ENCODE assay signal across 26 cellular contexts in the genomic region with DNA sequence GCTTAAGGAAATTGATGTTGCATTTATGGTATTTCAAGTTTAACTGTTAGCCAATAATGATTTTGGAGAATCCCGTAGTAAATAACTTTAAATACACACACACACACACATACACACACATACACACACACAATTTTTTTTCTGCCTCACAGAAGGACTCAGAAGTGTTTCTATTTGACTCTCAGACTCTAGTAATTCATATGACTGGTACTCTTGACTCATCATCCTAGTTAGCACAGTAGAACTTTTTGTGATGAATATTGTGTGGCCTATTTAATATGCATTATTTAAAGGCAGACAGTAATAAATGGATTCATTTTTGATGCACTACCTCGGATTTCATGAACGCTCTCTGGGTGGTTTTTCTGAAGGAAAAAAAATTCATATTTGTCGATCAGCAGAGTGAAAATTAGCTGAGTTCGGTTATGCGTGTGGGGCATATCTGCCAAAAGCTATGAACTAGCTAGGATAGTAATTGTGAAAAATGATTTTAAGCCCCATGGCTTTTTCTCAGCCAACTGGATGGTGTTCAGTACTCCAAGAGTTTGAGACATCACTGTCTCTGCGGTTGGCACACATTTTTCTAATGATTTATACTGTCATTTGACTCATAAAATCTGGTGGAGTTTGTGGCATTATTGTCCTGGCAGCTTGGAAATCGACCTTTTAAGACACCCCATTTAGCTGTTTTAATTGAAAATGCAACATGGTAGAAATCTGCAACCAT.
A peak's percentile ranks its signal among the peaks of the same experiment; 100 is the strongest.
DNase-seq lines count a peak whose midpoint lies in the region; ATAC-seq, FAIRE-seq and TF ChIP-seq lines count a peak whose summit lies in the region.
"Had no signal": no experiment of that assay in that cellular context is flagged by ENCODE, and none has a peak within 500 bp of the region (broad histone marks: within the 10 kb centered on the region; RNA-seq: fewer than 3 reads in every experiment).

No MANE protein-coding gene starts in this region.

- H3K4me3 ChIP-seq in HCT116 (replicated peaks in 1 of 2; ENCODE audit: low read depth in 1 of 2, low read length in 2 of 2) (no peak overlapping the region), astrocyte (ENCODE audit: insufficient read depth, low read depth, low read length) (no peak overlapping the region)
- H3K4me3 ChIP-seq: BLaER1 treated with 17β-estradiol and CSF1 and Interleukin-3, amounts not matched to agents 10 nM and 100 nM; lung; SK-N-MC; tibial nerve had no signal

- H3K4me1 ChIP-seq in HCT116 (ENCODE audit: control insufficient read depth in 1 of 2, insufficient read depth in 2 of 2, low read length in 2 of 2) (peaks cover 0 to 13% of the 10 kb centered on the region in 2 experiments; a peak in 2 of 4 replicates), astrocyte (ENCODE audit: insufficient read depth, low read length) (peaks cover 19% of the 10 kb centered on the region)

- H3K4me2 ChIP-seq in HCT116 (ENCODE audit: low read length) (peak overlapping the region; percentile 28; the same call in 1 of the 2 replicates), astrocyte (ENCODE audit: low read length) (peak overlapping the region; percentile 44)

- H3K36me3 Mint-ChIP-seq in activated CD4-positive, alpha-beta memory T cell treated with anti-CD3 and anti-CD28 coated beads for 36 hours = peaks cover 8% of the 10 kb centered on the region
- H3K36me3 Mint-ChIP-seq in activated CD4-positive, alpha-beta memory T cell treated with anti-CD3 and anti-CD28 coated beads, Interleukin-2, amount 10 ng/mL, durations not matched to agents 7 days and 5 days (ENCODE audit: low read depth) = no peaks in the 10 kb centered on the region
- H3K36me3 Mint-ChIP-seq in astrocyte (ENCODE audit: low read depth, unreplicated experiment) = peaks cover 5% of the 10 kb centered on the region
- H3K36me3 Mint-ChIP-seq in stimulated activated effector memory CD8-positive, alpha-beta T cell treated with anti-CD3 and anti-CD28 coated beads, Interleukin-12 subunit alpha, Interleukin-12 subunit beta, amount 100 ng/mL, for 72 hours = no peaks in the 10 kb centered on the region

- H3K27me3 Mint-ChIP-seq in activated CD4-positive, alpha-beta memory T cell treated with anti-CD3 and anti-CD28 coated beads for 36 hours = no peaks in the 10 kb centered on the region
- no peaks in the 10 kb centered on the region for H3K27me3 Mint-ChIP-seq in activated CD4-positive, alpha-beta memory T cell treated with anti-CD3 and anti-CD28 coated beads, Interleukin-2, amount 10 ng/mL, durations not matched to agents 7 days and 5 days
- H3K27me3 Mint-ChIP-seq in astrocyte (ENCODE audit: low read depth, unreplicated experiment) = no peaks in the 10 kb centered on the region
- H3K27me3 Mint-ChIP-seq: stimulated activated naive CD8-positive, alpha-beta T cell treated with anti-CD3 and anti-CD28 coated beads, Interleukin-15, Interleukin-2, amounts not matched to agents 100 ng/mL and 50 ng/mL, for 24 hours had no signal

- intact Hi-C loops in activated CD4-positive, alpha-beta memory T cell treated with anti-CD3 and anti-CD28 coated beads for 36 hours (cut with micrococcal nuclease) = loop anchor here (1.0 to 5.0 kb wide), 4 partner anchors 12 to 124 kb away; no protein-coding TSS in a partner anchor
- intact Hi-C loops in HCT116 (cut with micrococcal nuclease) = no loop called here

- TF ChIP-seq RAD21 in HCT116 (IDR thresholded peaks at IDR 0.05; ENCODE audit: low read depth) = no peak

- peaks cover 32% of the 10 kb centered on the region for H3K4me1 Mint-ChIP-seq in activated CD4-positive, alpha-beta memory T cell treated with anti-CD3 and anti-CD28 coated beads for 36 hours (ENCODE audit: low read depth)
- H3K4me1 Mint-ChIP-seq in activated CD4-positive, alpha-beta memory T cell treated with anti-CD3 and anti-CD28 coated beads, Interleukin-2, amount 10 ng/mL, durations not matched to agents 7 days and 5 days = no peaks in the 10 kb centered on the region
- peaks cover 25% of the 10 kb centered on the region for H3K4me1 Mint-ChIP-seq in astrocyte (ENCODE audit: low read depth, unreplicated experiment)
- H3K4me1 Mint-ChIP-seq in stimulated activated effector memory CD8-positive, alpha-beta T cell treated with anti-CD3 and anti-CD28 coated beads, Interleukin-12 subunit alpha, Interleukin-12 subunit beta, amount 100 ng/mL, for 72 hours = no peaks in the 10 kb centered on the region

- no peak for FAIRE-seq in astrocyte (lab: Jason Lieb, UNC)
- FAIRE-seq: A204.1, GM12891 had no signal

- CTCF ChIA-PET in activated CD4-positive, alpha-beta memory T cell treated with anti-CD3 and anti-CD28 coated beads for 36 hours (lab: Charles Lee) = no interaction called here
- CTCF ChIA-PET in activated CD4-positive, alpha-beta memory T cell treated with anti-CD3 and anti-CD28 coated beads, Interleukin-2, amount 10 ng/mL, durations not matched to agents 7 days and 5 days (lab: Charles Lee) = no interaction called here
- CTCF ChIA-PET in HCT116 (lab: Charles Lee) = no interaction called here

- no peak overlapping the region for H3K4me3 Mint-ChIP-seq in activated CD4-positive, alpha-beta memory T cell treated with anti-CD3 and anti-CD28 coated beads for 36 hours
- no peak overlapping the region for H3K4me3 Mint-ChIP-seq in activated CD4-positive, alpha-beta memory T cell treated with anti-CD3 and anti-CD28 coated beads, Interleukin-2, amount 10 ng/mL, durations not matched to agents 7 days and 5 days
- no peak overlapping the region for H3K4me3 Mint-ChIP-seq in astrocyte (ENCODE audit: unreplicated experiment)
- H3K4me3 Mint-ChIP-seq in stimulated activated effector memory CD8-positive, alpha-beta T cell treated with anti-CD3 and anti-CD28 coated beads, Interleukin-12 subunit alpha, Interleukin-12 subunit beta, amount 100 ng/mL, for 72 hours = no peak overlapping the region
- H3K4me3 Mint-ChIP-seq: H9; stimulated activated naive CD8-positive, alpha-beta T cell treated with anti-CD3 and anti-CD28 coated beads, Interleukin-15, Interleukin-2, amounts not matched to agents 100 ng/mL and 50 ng/mL, for 24 hours; T-helper 1 cell treated with Interleukin-12 subunit alpha and Interleukin-12 subunit beta and Interleukin-4 antibody, amounts not matched to agents 30 μg/mL and 1 μg/mL, for 36 hours had no signal

- no TSS peak for BruUV-seq in HCT116 (replicated peaks; lab: Mats Ljungman, UMichigan)

- H3K27ac ChIP-seq in HCT116 (ENCODE audit: low read depth, low read length) (no peak overlapping the region), astrocyte (ENCODE audit: low read depth, low read length) (no peak overlapping the region)
- H3K27ac ChIP-seq: BLaER1 treated with 17β-estradiol and CSF1 and Interleukin-3, amounts not matched to agents 10 nM and 100 nM; SK-N-MC; tibial nerve had no signal

- TF ChIP-seq CTCF in HCT116 (IDR thresholded peaks at IDR 0.05 in 2 of 3, conservative IDR thresholded peaks at IDR 0.05 in 1 of 3; ENCODE audit: borderline replicate concordance in 1 of 3, insufficient read depth in 1 of 3, low read depth in 2 of 3, low read length in 2 of 3) = no peak
- no peak for TF ChIP-seq CTCF in astrocyte (IDR thresholded peaks at IDR 0.05; ENCODE audit: insufficient read depth, low read depth, low read length)

- H3K79me2 ChIP-seq in HCT116 (ENCODE audit: insufficient read depth, low read length) (no peaks in the 10 kb centered on the region), astrocyte (ENCODE audit: insufficient read depth, low read length) (no peaks in the 10 kb centered on the region)

- H2AFZ ChIP-seq in HCT116 (ENCODE audit: low read depth, low read length, poor library complexity, severe bottlenecking) (no peak overlapping the region), astrocyte (ENCODE audit: low read depth, low read length) (no peak overlapping the region)

- H3K27ac Mint-ChIP-seq in activated CD4-positive, alpha-beta memory T cell treated with anti-CD3 and anti-CD28 coated beads for 36 hours = peak overlapping the region; percentile 25
- H3K27ac Mint-ChIP-seq in activated CD4-positive, alpha-beta memory T cell treated with anti-CD3 and anti-CD28 coated beads, Interleukin-2, amount 10 ng/mL, durations not matched to agents 7 days and 5 days = no peak overlapping the region
- peak overlapping the region; percentile 13 for H3K27ac Mint-ChIP-seq in astrocyte (ENCODE audit: unreplicated experiment)
- no peak overlapping the region for H3K27ac Mint-ChIP-seq in stimulated activated effector memory CD8-positive, alpha-beta T cell treated with anti-CD3 and anti-CD28 coated beads, Interleukin-12 subunit alpha, Interleukin-12 subunit beta, amount 100 ng/mL, for 72 hours
- H3K27ac Mint-ChIP-seq: H9; stimulated activated naive CD8-positive, alpha-beta T cell treated with anti-CD3 and anti-CD28 coated beads, Interleukin-15, Interleukin-2, amounts not matched to agents 100 ng/mL and 50 ng/mL, for 24 hours; T-helper 1 cell treated with Interleukin-12 subunit alpha and Interleukin-12 subunit beta and Interleukin-4 antibody, amounts not matched to agents 30 μg/mL and 1 μg/mL, for 36 hours had no signal

- H3K9me3 ChIP-seq in HCT116 (ENCODE audit: control insufficient read depth in 1 of 2, insufficient read depth in 1 of 2, low read depth in 1 of 2, low read length in 2 of 2) = no peaks in the 10 kb centered on the region
- no peaks in the 10 kb centered on the region for H3K9me3 ChIP-seq in astrocyte (ENCODE audit: insufficient read depth, low read depth, low read length)
- H3K9me3 ChIP-seq: BLaER1 treated with 17β-estradiol and CSF1 and Interleukin-3, amounts not matched to agents 10 nM and 100 nM; tibial nerve had no signal

- H3K9me2 ChIP-seq in HCT116 (ENCODE audit: insufficient read depth) = no peaks in the 10 kb centered on the region

- DNase-seq in activated CD4-positive, alpha-beta memory T cell treated with anti-CD3 and anti-CD28 coated beads for 36 hours = no peak
- no peak for DNase-seq in activated CD4-positive, alpha-beta memory T cell treated with anti-CD3 and anti-CD28 coated beads, Interleukin-2, amount 10 ng/mL, durations not matched to agents 7 days and 5 days
- DNase-seq in HCT116 (ENCODE audit: low read depth, low spot score) (no peak), astrocyte (ENCODE audit: low read depth) (no peak), NCI-H69 (lab: John Stamatoyannopoulos, UW) (no peak), NCI-H2029 (lab: John Stamatoyannopoulos, UW) (no peak)
- no peak for DNase-seq in stimulated activated effector memory CD8-positive, alpha-beta T cell treated with anti-CD3 and anti-CD28 coated beads, Interleukin-12 subunit alpha, Interleukin-12 subunit beta, amount 100 ng/mL, for 72 hours (ENCODE audit: low spot score in 2 of 2)
- DNase-seq: activated CD4-positive, alpha-beta T cell treated with anti-CD3 and anti-CD28 coated beads for 4 hours; activated effector memory CD4-positive, alpha-beta T cell treated with anti-CD3 and anti-CD28 coated beads, Interleukin-2, amount 50 U/mL, for 16 hours; amygdala; H9; NCI-H1048; NCI-H1694 treated with DMSO at 0.1 percent for 48 hours; NCI-H526; posterior cingulate gyrus had no signal

- H3K36me3 ChIP-seq in HCT116 (ENCODE audit: control insufficient read depth in 1 of 2, insufficient read depth in 2 of 2, low read length in 2 of 2) (no peaks in the 10 kb centered on the region), astrocyte (ENCODE audit: insufficient read depth, low read length) (no peaks in the 10 kb centered on the region)
- H3K36me3 ChIP-seq: BLaER1 treated with 17β-estradiol and CSF1 and Interleukin-3, amounts not matched to agents 10 nM and 100 nM had no signal

- POLR2A ChIA-PET in activated CD4-positive, alpha-beta memory T cell treated with anti-CD3 and anti-CD28 coated beads for 36 hours (lab: Charles Lee) = no interaction called here
- POLR2A ChIA-PET in activated CD4-positive, alpha-beta memory T cell treated with anti-CD3 and anti-CD28 coated beads, Interleukin-2, amount 10 ng/mL, durations not matched to agents 7 days and 5 days (lab: Charles Lee) = no interaction called here
- POLR2A ChIA-PET in HCT116 (lab: Charles Lee) = no interaction called here

- no peaks in the 10 kb centered on the region for H3K9me3 Mint-ChIP-seq in activated CD4-positive, alpha-beta memory T cell treated with anti-CD3 and anti-CD28 coated beads for 36 hours
- H3K9me3 Mint-ChIP-seq in activated CD4-positive, alpha-beta memory T cell treated with anti-CD3 and anti-CD28 coated beads, Interleukin-2, amount 10 ng/mL, durations not matched to agents 7 days and 5 days = peaks cover 2% of the 10 kb centered on the region
- peaks cover 2% of the 10 kb centered on the region for H3K9me3 Mint-ChIP-seq in astrocyte (ENCODE audit: unreplicated experiment)
- H3K9me3 Mint-ChIP-seq in stimulated activated effector memory CD8-positive, alpha-beta T cell treated with anti-CD3 and anti-CD28 coated beads, Interleukin-12 subunit alpha, Interleukin-12 subunit beta, amount 100 ng/mL, for 72 hours = peaks cover 7% of the 10 kb centered on the region
- H3K9me3 Mint-ChIP-seq: H9; stimulated activated naive CD8-positive, alpha-beta T cell treated with anti-CD3 and anti-CD28 coated beads, Interleukin-15, Interleukin-2, amounts not matched to agents 100 ng/mL and 50 ng/mL, for 24 hours; T-helper 1 cell treated with Interleukin-12 subunit alpha and Interleukin-12 subunit beta and Interleukin-4 antibody, amounts not matched to agents 30 μg/mL and 1 μg/mL, for 36 hours had no signal

- H4K20me1 ChIP-seq in HCT116 (ENCODE audit: insufficient read depth) (no peaks in the 10 kb centered on the region), astrocyte (ENCODE audit: insufficient read depth, low read length) (no peaks in the 10 kb centered on the region)
- H4K20me1 ChIP-seq: BLaER1 treated with 17β-estradiol and CSF1 and Interleukin-3, amounts not matched to agents 10 nM and 100 nM had no signal

- H3K9ac ChIP-seq in HCT116 (ENCODE audit: low read length) (no peak overlapping the region), astrocyte (ENCODE audit: low read length) (no peak overlapping the region)
- H3K9ac ChIP-seq: BLaER1 treated with 17β-estradiol and CSF1 and Interleukin-3, amounts not matched to agents 10 nM and 100 nM had no signal

- TF ChIP-seq POLR2A in HCT116 (IDR thresholded peaks at IDR 0.05; ENCODE audit: borderline replicate concordance, extremely low read depth, insufficient read depth, insufficient read length) = no peak

- RAD21 ChIA-PET in HCT116 (lab: Charles Lee; ENCODE audit: low non-redundant PET in 1 of 2, low total read pairs in 2 of 2, uncharacterized antibody in 2 of 2, unreplicated experiment in 2 of 2) = no interaction called here

- H3K27me3 ChIP-seq in HCT116 (ENCODE audit: insufficient read depth, low read length) (no peaks in the 10 kb centered on the region), astrocyte (ENCODE audit: insufficient read depth, low read length) (no peaks in the 10 kb centered on the region)
- H3K27me3 ChIP-seq: BLaER1 treated with 17β-estradiol and CSF1 and Interleukin-3, amounts not matched to agents 10 nM and 100 nM; tibial nerve had no signal

- ATAC-seq in HCT116 (no peak), esophagus mucosa (no peak)
- ATAC-seq in stimulated activated effector memory CD8-positive, alpha-beta T cell treated with anti-CD3 and anti-CD28 coated beads, Interleukin-12 subunit alpha, Interleukin-12 subunit beta, amount 100 ng/mL, for 72 hours = peak; percentile 86
- ATAC-seq: Panc1, sciatic nerve had no signal

Comparison
In these comparisons a context has a peak if more than half of its experiments do, and no peak if none do; other contexts are left out.
1. H3K27ac Mint-ChIP-seq: peak in activated CD4-positive, alpha-beta memory T cell treated with anti-CD3 and anti-CD28 coated beads for 36 hours (single experiment) and astrocyte (single experiment); none in activated CD4-positive, alpha-beta memory T cell treated with anti-CD3 and anti-CD28 coated beads, Interleukin-2, amount 10 ng/mL, durations not matched to agents 7 days and 5 days (single experiment) and stimulated activated effector memory CD8-positive, alpha-beta T cell treated with anti-CD3 and anti-CD28 coated beads, Interleukin-12 subunit alpha, Interleukin-12 subunit beta, amount 100 ng/mL, for 72 hours (single experiment).